Comparison of ENCODE assay signal across 29 cellular contexts in genomic region chr2:231968820-231969219, GRCh38. TPM values are rescaled to one million over a fixed set of nuclear protein-coding genes. Genes with fewer than 3 reads are reported as not detected.
"Had no signal": no experiment of that assay in that cellular context is flagged by ENCODE, and none has a peak within 500 bp of the region (broad histone marks: within the 10 kb centered on the region; RNA-seq: fewer than 3 reads in every experiment).

No MANE protein-coding gene starts in this region.

- H3K4me3 ChIP-seq: stomach, suprapubic skin, testis, thoracic aorta, thyroid gland, tibial artery, tibial nerve, transverse colon, upper lobe of left lung, upper lobe of right lung, uterus, vagina had no signal

- H3K27ac ChIP-seq: stomach, suprapubic skin, testis, thoracic aorta, thyroid gland, tibial artery, tibial nerve, transverse colon, upper lobe of left lung, upper lobe of right lung, uterus, vagina had no signal

- H3K36me3 ChIP-seq: suprapubic skin, thoracic aorta, thyroid gland, transverse colon, upper lobe of left lung, upper lobe of right lung, uterus, vagina had no signal

- H3K27ac Mint-ChIP-seq: stimulated activated effector memory CD8-positive, alpha-beta T cell treated with anti-CD3 and anti-CD28 coated beads, Interleukin-12 subunit alpha, Interleukin-12 subunit beta, amount 100 ng/mL, for 72 hours; stimulated activated memory B cell treated with anti-CD40 and anti-IgM and Interleukin-4, amounts not matched to agents 10 μg/mL and 1 μg/mL and 100 μg/mL, for 72 hours; stimulated activated naive B cell treated with anti-CD40 and anti-IgM and Interleukin-4, amounts not matched to agents 10 μg/mL and 1 μg/mL and 100 μg/mL, for 72 hours; stimulated activated naive CD8-positive, alpha-beta T cell treated with anti-CD3 and anti-CD28 coated beads, Interleukin-15, amount 100 ng/mL, for 72 hours; stimulated activated naive CD8-positive, alpha-beta T cell treated with anti-CD3 and anti-CD28 coated beads, Interleukin-15, Interleukin-2, amounts not matched to agents 100 ng/mL and 50 ng/mL, for 24 hours; type B pancreatic cell had no signal

- H3K4me3 Mint-ChIP-seq: stimulated activated effector memory CD8-positive, alpha-beta T cell treated with anti-CD3 and anti-CD28 coated beads, Interleukin-12 subunit alpha, Interleukin-12 subunit beta, amount 100 ng/mL, for 72 hours; stimulated activated memory B cell treated with anti-CD40 and anti-IgM and Interleukin-4, amounts not matched to agents 10 μg/mL and 1 μg/mL and 100 μg/mL, for 72 hours; stimulated activated naive B cell treated with anti-CD40 and anti-IgM and Interleukin-4, amounts not matched to agents 10 μg/mL and 1 μg/mL and 100 μg/mL, for 72 hours; stimulated activated naive CD8-positive, alpha-beta T cell treated with anti-CD3 and anti-CD28 coated beads, Interleukin-15, amount 100 ng/mL, for 72 hours; stimulated activated naive CD8-positive, alpha-beta T cell treated with anti-CD3 and anti-CD28 coated beads, Interleukin-15, Interleukin-2, amounts not matched to agents 100 ng/mL and 50 ng/mL, for 24 hours; type B pancreatic cell had no signal

- H3K36me3 Mint-ChIP-seq: stimulated activated effector memory CD8-positive, alpha-beta T cell treated with anti-CD3 and anti-CD28 coated beads, Interleukin-12 subunit alpha, Interleukin-12 subunit beta, amount 100 ng/mL, for 72 hours had no signal

- H3K27me3 Mint-ChIP-seq: stimulated activated memory B cell treated with anti-CD40 and anti-IgM and Interleukin-4, amounts not matched to agents 10 μg/mL and 1 μg/mL and 100 μg/mL, for 72 hours; stimulated activated naive B cell treated with anti-CD40 and anti-IgM and Interleukin-4, amounts not matched to agents 10 μg/mL and 1 μg/mL and 100 μg/mL, for 72 hours; stimulated activated naive CD8-positive, alpha-beta T cell treated with anti-CD3 and anti-CD28 coated beads, Interleukin-15, amount 100 ng/mL, for 72 hours; stimulated activated naive CD8-positive, alpha-beta T cell treated with anti-CD3 and anti-CD28 coated beads, Interleukin-15, Interleukin-2, amounts not matched to agents 100 ng/mL and 50 ng/mL, for 24 hours; type B pancreatic cell had no signal

- DNase-seq: stimulated activated CD4-positive, alpha-beta T cell treated with anti-CD3 and anti-CD28 coated beads, Interleukin-2, amount 100 ng/mL, for 48 hours; stimulated activated CD4-positive, alpha-beta T cell treated with anti-CD3 and anti-CD28 coated beads, Interleukin-4, amount 100 ng/mL, for 1 hour; stimulated activated CD4-positive, alpha-beta T cell treated with anti-CD3 and anti-CD28 coated beads, Interleukin-4, amount 100 ng/mL, for 24 hours; stimulated activated CD4-positive, alpha-beta T cell treated with anti-CD3 and anti-CD28 coated beads, Interleukin-4, amount 100 ng/mL, for 4 hours; stimulated activated CD8-positive, alpha-beta memory T cell treated with anti-CD3 and anti-CD28 coated beads, Interleukin-4, amount 100 ng/mL, for 48 hours; stimulated activated naive B cell treated with anti-CD40 and anti-IgM and Interleukin-4, amounts not matched to agents 10 μg/mL and 1 μg/mL and 100 μg/mL, for 72 hours; stimulated activated naive CD4-positive, alpha-beta T cell; stimulated activated naive CD4-positive, alpha-beta T cell treated with Interleukin-2 at 50 U/mL for 16 hours; stimulated activated naive CD8-positive, alpha-beta T cell treated with anti-CD3 and anti-CD28 coated beads, Interleukin-15, amount 100 ng/mL, for 72 hours; stimulated activated naive CD8-positive, alpha-beta T cell treated with anti-CD3 and anti-CD28 coated beads, Interleukin-15, Interleukin-2, amounts not matched to agents 100 U/mL and 50 U/mL, for 24 hours; stomach; substantia nigra; testis; thyroid gland; tibial artery; transverse colon; trophoblast cell; upper lobe of left lung; upper lobe of right lung; uterus had no signal

- ATAC-seq: stimulated activated effector memory CD8-positive, alpha-beta T cell treated with anti-CD3 and anti-CD28 coated beads, Interleukin-12 subunit alpha, Interleukin-12 subunit beta, amount 100 ng/mL, for 72 hours; stimulated activated memory B cell treated with anti-CD40 and anti-IgM and Interleukin-4, amounts not matched to agents 10 μg/mL and 1 μg/mL and 100 μg/mL, for 72 hours; stimulated activated naive B cell treated with anti-CD40 and anti-IgM and Interleukin-4, amounts not matched to agents 10 μg/mL and 1 μg/mL and 100 μg/mL, for 72 hours; stimulated activated naive CD8-positive, alpha-beta T cell treated with anti-CD3 and anti-CD28 coated beads, Interleukin-15, amount 100 ng/mL, for 72 hours; stimulated activated naive CD8-positive, alpha-beta T cell treated with anti-CD3 and anti-CD28 coated beads, Interleukin-15, Interleukin-2, amounts not matched to agents 100 U/mL and 50 U/mL, for 24 hours; upper lobe of right lung had no signal

- H3K4me1 ChIP-seq: testis, upper lobe of right lung, uterus had no signal

- H3K27me3 ChIP-seq: stomach, suprapubic skin, testis, thyroid gland, tibial artery, tibial nerve, transverse colon, upper lobe of left lung, upper lobe of right lung, uterus, vagina had no signal

- FAIRE-seq: urothelium cell line had no signal

- H3K9me3 Mint-ChIP-seq: stimulated activated effector memory CD8-positive, alpha-beta T cell treated with anti-CD3 and anti-CD28 coated beads, Interleukin-12 subunit alpha, Interleukin-12 subunit beta, amount 100 ng/mL, for 72 hours; type B pancreatic cell had no signal

- H3K9me3 ChIP-seq: stomach, suprapubic skin, testis, thoracic aorta, thyroid gland, tibial artery, tibial nerve, transverse colon, upper lobe of left lung, upper lobe of right lung, uterus, vagina had no signal

RNA-seq across cellular contexts. Expression of gene NPPC, which starts 42.6 kb away (rescaled TPM):
- total RNA-seq: suprapubic skin, testis, thoracic aorta, thyroid gland, tibial nerve, upper lobe of left lung, upper lobe of right lung had no signal
